Comparison of ENCODE assay signal across 10 cellular contexts in the genomic region with DNA sequence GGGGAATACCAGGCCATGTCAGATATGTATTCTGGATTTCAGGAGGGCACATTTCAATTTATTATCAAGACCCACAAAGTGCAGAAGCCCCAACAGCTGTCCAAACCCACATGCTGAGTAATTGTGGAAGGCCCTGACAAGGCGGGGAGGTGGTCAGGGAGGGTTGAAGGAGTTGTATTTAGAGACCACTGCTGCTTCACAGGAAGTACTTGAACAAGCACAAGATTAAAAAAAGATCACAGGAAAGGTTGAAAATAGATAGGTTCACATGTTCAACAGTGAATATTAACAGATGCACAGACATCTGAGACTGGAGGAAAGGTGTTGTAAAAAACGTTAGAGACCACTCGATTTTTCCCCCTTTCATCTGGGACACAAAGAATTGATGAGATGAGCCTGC. TPM values are rescaled to one million over a fixed set of nuclear protein-coding genes. Genes with fewer than 3 reads are reported as not detected.
DNase-seq lines count a peak whose midpoint lies in the region; ATAC-seq and TF ChIP-seq lines count a peak whose summit lies in the region.
"Had no signal": no experiment of that assay in that cellular context is flagged by ENCODE, and none has a peak within 500 bp of the region (broad histone marks: within the 10 kb centered on the region; RNA-seq: fewer than 3 reads in every experiment).

No MANE protein-coding gene starts in this region.

- H3K9me2 ChIP-seq in GM23338 (ENCODE audit: insufficient read depth), result no peaks in the 10 kb centered on the region

- no peak overlapping the region for H3K4me2 ChIP-seq in GM23338

- H3K27ac Mint-ChIP-seq in effector memory CD8-positive, alpha-beta T cell, result peak overlapping the region; percentile 33 to 55
- H3K27ac Mint-ChIP-seq in GM23338, result no peak overlapping the region
- no peak overlapping the region for H3K27ac Mint-ChIP-seq in type B pancreatic cell

- ATAC-seq in GM18505 (IDR thresholded peaks at IDR 0.05; ENCODE audit: unreplicated experiment), result peak; percentile 61
- peak; percentile 69 for ATAC-seq in GM21423 (IDR thresholded peaks at IDR 0.05; ENCODE audit: unreplicated experiment)
- ATAC-seq in HG03378 (IDR thresholded peaks at IDR 0.05; ENCODE audit: unreplicated experiment), result peak; percentile 69
- ATAC-seq in effector memory CD8-positive, alpha-beta T cell (replicated peaks), result peak; percentile 32
- no peak for ATAC-seq in GM23338

- DNase-seq in effector memory CD8-positive, alpha-beta T cell, result no peak
- DNase-seq in tibial artery (no peak), NCI-H2196 treated with DMSO at 0.1 percent for 48 hours (lab: John Stamatoyannopoulos, UW; ENCODE audit: unreplicated experiment) (no peak), GM23338 (ENCODE audit: low spot score) (no peak), type B pancreatic cell (ENCODE audit: extremely low spot score, unreplicated experiment) (no peak)
- DNase-seq: NCI-H345, occipital lobe had no signal

- no peak for TF ChIP-seq POLR2A in GM18505 (IDR thresholded peaks at IDR 0.05; ENCODE audit: borderline replicate concordance, extremely low read depth, insufficient read depth, insufficient read length)

- H3K4me1 ChIP-seq in tibial artery, result no peaks in the 10 kb centered on the region
- peaks cover 2% of the 10 kb centered on the region; the same call in 1 of the 2 replicates for H3K4me1 ChIP-seq in GM23338 (ENCODE audit: insufficient read depth)

- TF ChIP-seq CTCF in tibial artery (IDR thresholded peaks at IDR 0.05) (no peak), GM23338 (conservative IDR thresholded peaks at IDR 0.05; ENCODE audit: low read depth in 2 of 2) (no peak), type B pancreatic cell (conservative IDR thresholded peaks at IDR 0.05) (no peak)

- no peaks in the 10 kb centered on the region for H3F3A ChIP-seq in GM23338 (replicated peaks; ENCODE audit: low read depth)

- H3K4me3 ChIP-seq in tibial artery (no peak overlapping the region), GM23338 (no peak overlapping the region)

- intact Hi-C loops in tibial artery (cut with DNase I; ENCODE audit: low total_unique reads), result no loop called here

- peaks cover 54 to 81% of the 10 kb centered on the region in 2 donors for H3K4me1 Mint-ChIP-seq in effector memory CD8-positive, alpha-beta T cell (ENCODE audit: low read depth in 2 of 2)
- peaks cover 6% of the 10 kb centered on the region for H3K4me1 Mint-ChIP-seq in GM23338
- peaks cover 7% of the 10 kb centered on the region for H3K4me1 Mint-ChIP-seq in type B pancreatic cell (ENCODE audit: unreplicated experiment)

- no peaks in the 10 kb centered on the region for H3K36me3 Mint-ChIP-seq in effector memory CD8-positive, alpha-beta T cell (ENCODE audit: insufficient read depth)
- H3K36me3 Mint-ChIP-seq in GM23338 (ENCODE audit: low read depth) (no peaks in the 10 kb centered on the region), type B pancreatic cell (no peaks in the 10 kb centered on the region)

- H3K79me2 ChIP-seq in GM23338 (replicated peaks; ENCODE audit: insufficient read depth), result peaks cover 32% of the 10 kb centered on the region

- no peaks in the 10 kb centered on the region for H3K9me3 ChIP-seq in tibial artery

- no peak overlapping the region for H2AFZ ChIP-seq in GM23338

- H3K27me3 ChIP-seq in tibial artery (no peaks in the 10 kb centered on the region), GM23338 (ENCODE audit: insufficient read depth) (no peaks in the 10 kb centered on the region)

- H3K4me3 Mint-ChIP-seq in effector memory CD8-positive, alpha-beta T cell, result peak overlapping the region; percentile 50 to 67
- H3K4me3 Mint-ChIP-seq in GM23338 (no peak overlapping the region), type B pancreatic cell (no peak overlapping the region)

- peaks cover 4% of the 10 kb centered on the region; the same call in 1 of the 2 replicates for H4K20me1 ChIP-seq in GM23338 (replicated peaks; ENCODE audit: insufficient read depth)

- H3K27me3 Mint-ChIP-seq in effector memory CD8-positive, alpha-beta T cell, result no peaks in the 10 kb centered on the region
- H3K27me3 Mint-ChIP-seq in GM23338 (ENCODE audit: insufficient read depth, low read depth, poor library complexity) (no peaks in the 10 kb centered on the region), type B pancreatic cell (peaks cover 3% of the 10 kb centered on the region)

- H3K9me3 Mint-ChIP-seq in effector memory CD8-positive, alpha-beta T cell, result no peaks in the 10 kb centered on the region
- H3K9me3 Mint-ChIP-seq in GM23338 (no peaks in the 10 kb centered on the region), type B pancreatic cell (no peaks in the 10 kb centered on the region)

- H3K36me3 ChIP-seq in tibial artery (no peaks in the 10 kb centered on the region), GM23338 (ENCODE audit: insufficient read depth) (no peaks in the 10 kb centered on the region)

- H3K27ac ChIP-seq in tibial artery (no peak overlapping the region), GM23338 (ENCODE audit: low read depth) (no peak overlapping the region)

TF ChIP-seq in GM23338, 12 proteins besides CTCF, POLR2A, EP300 and RAD21 (continues in another document):
- no peak for TF ChIP-seq EZH2phosphoT487 (IDR thresholded peaks at IDR 0.05; ENCODE audit: unreplicated experiment)
- TF ChIP-seq ZNF114 (CRISPR knock-in tag; IDR thresholded peaks at IDR 0.05), result no peak
- TF ChIP-seq NANOG (IDR thresholded peaks at IDR 0.05; ENCODE audit: borderline replicate concordance), result no peak
- no peak for TF ChIP-seq ZNF462 (CRISPR knock-in tag; IDR thresholded peaks at IDR 0.05)
- TF ChIP-seq JUNB (IDR thresholded peaks at IDR 0.05; ENCODE audit: unreplicated experiment), result no peak
- TF ChIP-seq STAT1 (IDR thresholded peaks at IDR 0.05; ENCODE audit: unreplicated experiment), result no peak

RNA-seq across cellular contexts. Expression of gene ATP8A1, which starts 17.9 kb away (rescaled TPM):
- 28.7 and 66.3 TPM in 2 replicates for total RNA-seq in GM23338 (2014; rRNA removed; shearing (Covaris generic))
- polyA plus RNA-seq in GM23338 (2016; fragmentation: Nextera tagmentation; extraction: Ambion mirVana), result 6.8 and 6.9 TPM in 2 replicates
- total RNA-seq in type B pancreatic cell (ENCODE audit: low replicate concordance), result 10.3 and 11.6 TPM in 2 replicates

Comparison
In these comparisons a context has a peak if more than half of its experiments do, and no peak if none do; other contexts are left out.
1. H3K27ac Mint-ChIP-seq: peak in effector memory CD8-positive, alpha-beta T cell (2 of 2); none in GM23338 (single experiment) and type B pancreatic cell (single experiment).
2. H3K4me3 Mint-ChIP-seq: peak in effector memory CD8-positive, alpha-beta T cell (2 of 2); none in GM23338 (single experiment) and type B pancreatic cell (single experiment).